In genomic region chr17:57522436-57523005, GRCh38 we compare ENCODE assay signal across 17 cellular contexts.
DNase-seq lines count a peak whose midpoint lies in the region; ATAC-seq and TF ChIP-seq lines count a peak whose summit lies in the region.
"Had no signal": no experiment of that assay in that cellular context is flagged by ENCODE, and none has a peak within 500 bp of the region (broad histone marks: within the 10 kb centered on the region; RNA-seq: fewer than 3 reads in every experiment).

No MANE protein-coding gene starts in this region.

- DNase-seq in DND-41 (no peak), IMR-90 (no peak), NCI-H2029 (lab: John Stamatoyannopoulos, UW) (no peak), type B pancreatic cell (ENCODE audit: extremely low spot score, unreplicated experiment) (no peak), foreskin melanocyte (no peak)
- DNase-seq: activated CD8-positive, alpha-beta memory T cell treated with anti-CD3 and anti-CD28 coated beads for 24 hours; central memory CD4-positive, alpha-beta T cell; effector memory CD4-positive, alpha-beta T cell; H7; midbrain; NCI-H1417 treated with DMSO at 0.1 percent for 48 hours; occipital lobe; sigmoid colon had no signal

- no peaks in the 10 kb centered on the region for H3K9me3 Mint-ChIP-seq in type B pancreatic cell
- H3K9me3 Mint-ChIP-seq: activated T-helper 1 cell treated with anti-CD3 and anti-CD28 coated beads, Interleukin-12 subunit alpha, Interleukin-12 subunit beta, Interleukin-2, Interleukin-4 antibody, amounts not matched to agents 30 ng/mL and 10 ng/mL and 1 ng/mL, durations not matched to agents 14 hours and 24 hours and 36 hours had no signal

- CTCF ChIA-PET in IMR-90 (lab: Yijun Ruan, JAX), result interaction anchor here (1.8 kb wide), 1 partner anchor 280 kb away, joined by 4 read pairs; no protein-coding TSS in a partner anchor

- intact Hi-C loops in IMR-90 (cut with micrococcal nuclease), result no loop called here

- H2BK15ac ChIP-seq in IMR-90 (ENCODE audit: low read depth, low read length), result no peak overlapping the region

- 0 out of 4 replicates have a peak overlapping the region, but pooled peaks of 1 of the 2 experiments have one; percentile 19 for H4K8ac ChIP-seq in IMR-90 (ENCODE audit: low read depth in 2 of 2, low read length in 2 of 2)

- H3K4ac ChIP-seq in IMR-90 (ENCODE audit: low read depth, low read length), result peak overlapping the region; percentile 65

- H3K79me2 ChIP-seq in DND-41 (ENCODE audit: insufficient read depth, low read length) (peaks cover 100% of the 10 kb centered on the region), parathyroid adenoma (peaks cover 47% of the 10 kb centered on the region)

- peaks cover 3% of the 10 kb centered on the region for H3K36me3 Mint-ChIP-seq in type B pancreatic cell

- POLR2A ChIA-PET in IMR-90 (lab: Charles Lee; ENCODE audit: unreplicated experiment), result interaction anchor here (0.7 kb wide), 1 partner anchor 51 kb away, joined by 6 read pairs; no protein-coding TSS in a partner anchor

- peaks cover 0 to 12% of the 10 kb centered on the region in 2 experiments; a peak in 1 of 4 replicates for H3K79me1 ChIP-seq in IMR-90 (ENCODE audit: low read depth in 1 of 2, low read length in 2 of 2)

- H3K4me2 ChIP-seq in DND-41 (ENCODE audit: insufficient read depth, low read length) (no peak overlapping the region; the same call in 1 of the 2 replicates), IMR-90 (ENCODE audit: low read depth, low read length) (no peak overlapping the region), parathyroid adenoma (ENCODE audit: low read length) (no peak overlapping the region)

- 0 out of 2 replicates have a peak overlapping the region, but pooled peaks have one; percentile 20 for H3K14ac ChIP-seq in IMR-90 (replicated peaks; ENCODE audit: low read depth, low read length)

- dilution Hi-C loops in IMR-90 (cut with HindIII; ENCODE audit: low sequenced_read_pairs, unreplicated experiment), result no loop called here

- peaks cover 62% of the 10 kb centered on the region for H3K4me1 Mint-ChIP-seq in type B pancreatic cell (ENCODE audit: unreplicated experiment)

- H3K4me3 Mint-ChIP-seq in type B pancreatic cell, result no peak overlapping the region
- H3K4me3 Mint-ChIP-seq: activated T-helper 1 cell treated with anti-CD3 and anti-CD28 coated beads, Interleukin-12 subunit alpha, Interleukin-12 subunit beta, Interleukin-2, Interleukin-4 antibody, amounts not matched to agents 30 ng/mL and 10 ng/mL and 1 ng/mL, durations not matched to agents 14 hours and 24 hours and 36 hours had no signal

- 0 out of 2 replicates have a peak overlapping the region, but pooled peaks have one; percentile 19 for H4K91ac ChIP-seq in IMR-90 (ENCODE audit: insufficient read depth, low read depth, low read length)

- H2BK120ac ChIP-seq in IMR-90 (ENCODE audit: low read depth, low read length), result peak overlapping the region; percentile 42

- H3K36me3 ChIP-seq in DND-41 (ENCODE audit: insufficient read depth, low read length), result peaks cover 80% of the 10 kb centered on the region
- H3K36me3 ChIP-seq in IMR-90 (ENCODE audit: control insufficient read depth, insufficient read depth, low read length), result no peaks in the 10 kb centered on the region
- no peaks in the 10 kb centered on the region for H3K36me3 ChIP-seq in parathyroid adenoma (ENCODE audit: control insufficient read depth, insufficient read depth, low read length)
- H3K36me3 ChIP-seq: sigmoid colon had no signal

- H4K5ac ChIP-seq in IMR-90 (ENCODE audit: low read depth, low read length), result no peak overlapping the region

- peak overlapping the region; percentile 77 for H2AK5ac ChIP-seq in IMR-90 (ENCODE audit: low read depth, low read length)

- H3K4me1 ChIP-seq in DND-41 (ENCODE audit: insufficient read depth, low read length) (peaks cover 100% of the 10 kb centered on the region), IMR-90 (ENCODE audit: control insufficient read depth, insufficient read depth, low read length) (peaks cover 33% of the 10 kb centered on the region), parathyroid adenoma (peaks cover 68% of the 10 kb centered on the region)
- H3K4me1 ChIP-seq: sigmoid colon had no signal

- H3K56ac ChIP-seq in IMR-90 (ENCODE audit: extremely low read depth, insufficient read depth, low read length), result no peak overlapping the region

- H3K9me3 ChIP-seq in DND-41 (ENCODE audit: insufficient read depth, low read length, severe bottlenecking) (no peaks in the 10 kb centered on the region), IMR-90 (ENCODE audit: control insufficient read depth, insufficient read depth, low read length) (no peaks in the 10 kb centered on the region), parathyroid adenoma (ENCODE audit: control insufficient read depth, low read length) (no peaks in the 10 kb centered on the region)
- H3K9me3 ChIP-seq: sigmoid colon had no signal

- H3K27ac ChIP-seq in DND-41 (ENCODE audit: low read length) (peak overlapping the region; percentile 92), IMR-90 (ENCODE audit: insufficient read depth, low read length) (no peak overlapping the region), cingulate gyrus (ENCODE audit: low read depth, low read length) (peak overlapping the region; percentile 49), parathyroid adenoma (peak overlapping the region; percentile 58)
- H3K27ac ChIP-seq: sigmoid colon had no signal

- H3K4me3 ChIP-seq in DND-41 (ENCODE audit: low read depth in 1 of 2, low read length in 2 of 2), result no peak overlapping the region
- H3K4me3 ChIP-seq in IMR-90 (ENCODE audit: insufficient read depth, low read depth, low read length), result no peak overlapping the region
- no peak overlapping the region for H3K4me3 ChIP-seq in parathyroid adenoma (ENCODE audit: low read depth, low read length)
- H3K4me3 ChIP-seq: sigmoid colon had no signal

- peaks cover 24% of the 10 kb centered on the region for H3K9me1 ChIP-seq in IMR-90 (ENCODE audit: insufficient read depth, low read length)

- H3K27me3 ChIP-seq in DND-41 (ENCODE audit: insufficient read depth, low read length, poor library complexity) (no peaks in the 10 kb centered on the region), IMR-90 (ENCODE audit: control insufficient read depth, insufficient read depth, low read length) (no peaks in the 10 kb centered on the region), parathyroid adenoma (ENCODE audit: control insufficient read depth, insufficient read depth, low read length) (no peaks in the 10 kb centered on the region)
- H3K27me3 ChIP-seq: sigmoid colon had no signal

- no peaks in the 10 kb centered on the region; the same call in 1 of the 2 replicates for H4K20me1 ChIP-seq in DND-41 (ENCODE audit: insufficient read depth, low read length)
- no peaks in the 10 kb centered on the region for H4K20me1 ChIP-seq in IMR-90 (ENCODE audit: insufficient read depth, low read length)

- H2BK20ac ChIP-seq in IMR-90 (ENCODE audit: low read depth, low read length), result peak overlapping the region; percentile 28; the same call in 1 of the 2 replicates

- H2BK5ac ChIP-seq in IMR-90 (ENCODE audit: low read depth, low read length, poor library complexity, severe bottlenecking), result no peak overlapping the region

- no peak overlapping the region for H3K23ac ChIP-seq in IMR-90 (ENCODE audit: low read depth, low read length)

- TF ChIP-seq RAD21 in IMR-90 (IDR thresholded peaks at IDR 0.05; ENCODE audit: low read length), result no peak

- no peak for TF ChIP-seq POLR2A in IMR-90 (IDR thresholded peaks at IDR 0.05; ENCODE audit: low read depth, low read length)

- H3K27me3 Mint-ChIP-seq in type B pancreatic cell, result no peaks in the 10 kb centered on the region

- WGBS in IMR-90 (ENCODE audit: extremely low coverage in 2 of 2, insufficient read length in 1 of 2), 2 experiments, result 86% methylated on average over 1 of the region's 5 CpGs; no CpG with 5 or more reads in 1 of the 2 experiments

- H3K9ac ChIP-seq in DND-41 (ENCODE audit: low read depth, low read length), result peak overlapping the region; percentile 56
- no peak overlapping the region for H3K9ac ChIP-seq in IMR-90 (ENCODE audit: low read depth, low read length)
- no peak overlapping the region for H3K9ac ChIP-seq in parathyroid adenoma

- ATAC-seq in DND-41 (ENCODE audit: insufficient read depth, low read depth) (no peak), IMR-90 (ENCODE audit: low read depth) (no peak)
- ATAC-seq: activated CD4-positive, CD25-positive, alpha-beta regulatory T cell treated with anti-CD3 and anti-CD28 coated beads, Interleukin-2, amount 50 U/mL, for 24 hours had no signal

- TF ChIP-seq CTCF in DND-41 (IDR thresholded peaks at IDR 0.05; ENCODE audit: borderline replicate concordance, extremely low read depth, low read length, poor library complexity, severe bottlenecking) (no peak), IMR-90 (conservative IDR thresholded peaks at IDR 0.05; ENCODE audit: low read depth, low read length) (no peak), parathyroid adenoma (IDR thresholded peaks at IDR 0.05) (no peak), type B pancreatic cell (conservative IDR thresholded peaks at IDR 0.05) (no peak)

- in situ Hi-C loops in IMR-90 (cut with MboI; ENCODE audit: low sequenced_read_pairs), result no loop called here

- H3K18ac ChIP-seq in IMR-90 (ENCODE audit: low read depth, low read length), result 0 out of 2 replicates have a peak overlapping the region, but pooled peaks have one; percentile 51

- BruUV-seq in IMR-90 (replicated peaks; lab: Mats Ljungman, UMichigan), result no TSS peak

- H2AFZ ChIP-seq in DND-41 (ENCODE audit: low read depth, low read length) (no peak overlapping the region), IMR-90 (replicated peaks; ENCODE audit: low read length, poor library complexity) (no peak overlapping the region), parathyroid adenoma (no peak overlapping the region)

- no peak overlapping the region for H3K27ac Mint-ChIP-seq in type B pancreatic cell
- H3K27ac Mint-ChIP-seq: activated T-helper 1 cell treated with anti-CD3 and anti-CD28 coated beads, Interleukin-12 subunit alpha, Interleukin-12 subunit beta, Interleukin-2, Interleukin-4 antibody, amounts not matched to agents 30 ng/mL and 10 ng/mL and 1 ng/mL, durations not matched to agents 14 hours and 24 hours and 36 hours had no signal

- H2AK9ac ChIP-seq in IMR-90 (replicated peaks; ENCODE audit: low read depth, low read length, poor library complexity), result peak overlapping the region; percentile 46

TF ChIP-seq in IMR-90, 13 proteins besides CTCF, POLR2A, EP300 and RAD21:
- TF ChIP-seq ELK1 (IDR thresholded peaks at IDR 0.05; ENCODE audit: borderline replicate concordance, low read depth, low read length) (no peak), CHD1 (IDR thresholded peaks at IDR 0.05; ENCODE audit: low read depth, low read length) (no peak), MXI1 (IDR thresholded peaks at IDR 0.05; ENCODE audit: borderline replicate concordance, low read depth, low read length) (no peak)
